Comparison of ENCODE assay signal across 29 cellular contexts in genomic region chr1:93689521-93690223, GRCh38. TPM values are rescaled to one million over a fixed set of nuclear protein-coding genes. Genes with fewer than 3 reads are reported as not detected.
A peak's percentile ranks its signal among the peaks of the same experiment; 100 is the strongest.
DNase-seq lines count a peak whose midpoint lies in the region; ATAC-seq and TF ChIP-seq lines count a peak whose summit lies in the region.
"Had no signal": no experiment of that assay in that cellular context is flagged by ENCODE, and none has a peak within 500 bp of the region (broad histone marks: within the 10 kb centered on the region; RNA-seq: fewer than 3 reads in every experiment).

No MANE protein-coding gene starts in this region.

- no peak for ATAC-seq in RWPE2 (ENCODE audit: low read depth)
- ATAC-seq in HG02885 (IDR thresholded peaks at IDR 0.05; ENCODE audit: poor library complexity, unreplicated experiment): no peak
- no peak for ATAC-seq in HG03097 (IDR thresholded peaks at IDR 0.05; ENCODE audit: low FRiP score, unreplicated experiment)
- no peak for ATAC-seq in CD4-positive, alpha-beta T cell (ENCODE audit: poor library complexity)
- ATAC-seq: activated naive CD4-positive, alpha-beta T cell treated with anti-CD3 and anti-CD28 coated beads, Interleukin-2, amount 50 U/mL, for 72 hours; foreskin keratinocyte; heart right ventricle; lower lobe of right lung; mucosa of descending colon; natural killer cell; stimulated activated effector memory CD8-positive, alpha-beta T cell treated with anti-CD3 and anti-CD28 coated beads, Interleukin-12 subunit alpha, Interleukin-12 subunit beta, amount 100 ng/mL, for 72 hours; T-helper 17 cell had no signal

- H3F3A ChIP-seq in DOHH2 (ENCODE audit: control insufficient read depth, insufficient read depth) (peaks cover 40% of the 10 kb centered on the region), neural progenitor cell (ENCODE audit: low read depth) (peaks cover 11% of the 10 kb centered on the region)

- no peaks in the 10 kb centered on the region for H3K27me3 Mint-ChIP-seq in IgD-negative memory B cell
- peaks cover 8% of the 10 kb centered on the region for H3K27me3 Mint-ChIP-seq in neural progenitor cell (ENCODE audit: insufficient read depth, low read depth)
- H3K27me3 Mint-ChIP-seq in CD4-positive, alpha-beta T cell: peaks cover 7% of the 10 kb centered on the region

- H3K27ac ChIP-seq in DOHH2 (ENCODE audit: low read depth, low read length) (peak overlapping the region; percentile 87), RWPE2 (ENCODE audit: poor library complexity, severe bottlenecking) (peak overlapping the region; percentile 99), neural progenitor cell (no peak overlapping the region)
- no peak overlapping the region for H3K27ac ChIP-seq in CD4-positive, alpha-beta T cell (ENCODE audit: low read depth, low read length)
- H3K27ac ChIP-seq: esophagus squamous epithelium, foreskin keratinocyte, heart right ventricle, lower lobe of right lung, RWPE1 had no signal

- H3K9me3 ChIP-seq in DOHH2 (ENCODE audit: control insufficient read depth, insufficient read depth, low read length) (no peaks in the 10 kb centered on the region), RWPE2 (ENCODE audit: severe bottlenecking) (no peaks in the 10 kb centered on the region), neural progenitor cell (ENCODE audit: low read depth) (no peaks in the 10 kb centered on the region)
- no peaks in the 10 kb centered on the region for H3K9me3 ChIP-seq in CD4-positive, alpha-beta T cell (ENCODE audit: control insufficient read depth, low read length)
- H3K9me3 ChIP-seq: esophagus squamous epithelium, heart right ventricle, lower lobe of right lung, mucosa of descending colon had no signal

- H3K27ac Mint-ChIP-seq in IgD-negative memory B cell (no peak overlapping the region), neural progenitor cell (peak overlapping the region; percentile 48)
- no peak overlapping the region for H3K27ac Mint-ChIP-seq in CD4-positive, alpha-beta T cell
- H3K27ac Mint-ChIP-seq: activated CD4-positive, alpha-beta memory T cell treated with anti-CD3 and anti-CD28 coated beads, Interleukin-2, amount 10 ng/mL, durations not matched to agents 7 days and 5 days; activated naive CD4-positive, alpha-beta T cell treated with anti-CD3 and anti-CD28 coated beads, Interleukin-2, amount 50 U/mL, for 72 hours; activated T-helper 2 cell treated with anti-CD3 and anti-CD28 coated beads, Interferon-gamma antibody, Interleukin-2, Interleukin-4, amounts not matched to agents 10 μg/mL and 5 μg/mL and 100 μg/mL, durations not matched to agents 14 hours and 24 hours and 36 hours; natural killer cell; stimulated activated effector memory CD8-positive, alpha-beta T cell treated with anti-CD3 and anti-CD28 coated beads, Interleukin-12 subunit alpha, Interleukin-12 subunit beta, amount 100 ng/mL, for 72 hours; T-helper 17 cell had no signal

- H3K79me2 ChIP-seq in DOHH2 (ENCODE audit: control insufficient read depth, low read length) (peaks cover 18% of the 10 kb centered on the region), neural progenitor cell (ENCODE audit: low read depth) (no peaks in the 10 kb centered on the region)

- H3K4me1 ChIP-seq in DOHH2 (ENCODE audit: control insufficient read depth, low read length): peaks cover 100% of the 10 kb centered on the region
- H3K4me1 ChIP-seq in RWPE2 (ENCODE audit: insufficient read depth, poor library complexity, severe bottlenecking): peaks cover 38% of the 10 kb centered on the region
- H3K4me1 ChIP-seq in neural progenitor cell: peaks cover 15% of the 10 kb centered on the region

- H3K9ac ChIP-seq in neural progenitor cell: no peak overlapping the region

- no peaks in the 10 kb centered on the region for H4K20me1 ChIP-seq in DOHH2 (ENCODE audit: control insufficient read depth, insufficient read depth, low read depth, low read length)
- H4K20me1 ChIP-seq in neural progenitor cell (ENCODE audit: low read depth): no peaks in the 10 kb centered on the region

- H3K4me1 Mint-ChIP-seq in IgD-negative memory B cell: peaks cover 56 to 58% (median 56%) of the 10 kb centered on the region in 3 donors
- H3K4me1 Mint-ChIP-seq in neural progenitor cell: peaks cover 50% of the 10 kb centered on the region
- no peaks in the 10 kb centered on the region for H3K4me1 Mint-ChIP-seq in CD4-positive, alpha-beta T cell (ENCODE audit: low read depth)
- H3K4me1 Mint-ChIP-seq: natural killer cell had no signal

- H2AFZ ChIP-seq in neural progenitor cell (replicated peaks): no peak overlapping the region

- TF ChIP-seq CTCF in DOHH2 (IDR thresholded peaks at IDR 0.05; ENCODE audit: low read depth, low read length, poor library complexity, severe bottlenecking) (no peak), RWPE2 (IDR thresholded peaks at IDR 0.05; ENCODE audit: poor library complexity, severe bottlenecking) (no peak), neural progenitor cell (IDR thresholded peaks at IDR 0.05) (no peak)
- no peak for TF ChIP-seq CTCF in CD4-positive, alpha-beta T cell (IDR thresholded peaks at IDR 0.05)

- H3K9me3 Mint-ChIP-seq in IgD-negative memory B cell (no peaks in the 10 kb centered on the region), neural progenitor cell (no peaks in the 10 kb centered on the region)
- no peaks in the 10 kb centered on the region for H3K9me3 Mint-ChIP-seq in CD4-positive, alpha-beta T cell
- H3K9me3 Mint-ChIP-seq: activated CD4-positive, alpha-beta memory T cell treated with anti-CD3 and anti-CD28 coated beads, Interleukin-2, amount 10 ng/mL, durations not matched to agents 7 days and 5 days; activated naive CD4-positive, alpha-beta T cell treated with anti-CD3 and anti-CD28 coated beads, Interleukin-2, amount 50 U/mL, for 72 hours; activated T-helper 2 cell treated with anti-CD3 and anti-CD28 coated beads, Interferon-gamma antibody, Interleukin-2, Interleukin-4, amounts not matched to agents 10 μg/mL and 5 μg/mL and 100 μg/mL, durations not matched to agents 14 hours and 24 hours and 36 hours; natural killer cell; stimulated activated effector memory CD8-positive, alpha-beta T cell treated with anti-CD3 and anti-CD28 coated beads, Interleukin-12 subunit alpha, Interleukin-12 subunit beta, amount 100 ng/mL, for 72 hours had no signal

- H3K4me2 ChIP-seq in DOHH2 (ENCODE audit: low read length): peak overlapping the region; percentile 76
- no peak overlapping the region for H3K4me2 ChIP-seq in neural progenitor cell

- H3K36me3 ChIP-seq in DOHH2 (ENCODE audit: control insufficient read depth, low read length) (peaks cover 3% of the 10 kb centered on the region; the same call in 1 of the 2 replicates), RWPE2 (ENCODE audit: low read depth) (no peaks in the 10 kb centered on the region), neural progenitor cell (no peaks in the 10 kb centered on the region)
- H3K36me3 ChIP-seq: esophagus squamous epithelium, heart right ventricle, lower lobe of right lung had no signal

- H3K27me3 ChIP-seq in DOHH2 (ENCODE audit: control insufficient read depth, low read length) (no peaks in the 10 kb centered on the region), RWPE2 (ENCODE audit: insufficient read depth, poor library complexity, severe bottlenecking) (no peaks in the 10 kb centered on the region), neural progenitor cell (peaks cover under 1% of the 10 kb centered on the region)
- no peaks in the 10 kb centered on the region for H3K27me3 ChIP-seq in CD4-positive, alpha-beta T cell (ENCODE audit: control insufficient read depth, insufficient read depth, low read length)
- H3K27me3 ChIP-seq: esophagus squamous epithelium, foreskin keratinocyte, heart right ventricle had no signal

- POLR2A ChIA-PET in CD4-positive, alpha-beta T cell (lab: Charles Lee): no interaction called here

- H3K36me3 Mint-ChIP-seq in IgD-negative memory B cell (peaks cover 2% of the 10 kb centered on the region), neural progenitor cell (no peaks in the 10 kb centered on the region)
- no peaks in the 10 kb centered on the region for H3K36me3 Mint-ChIP-seq in CD4-positive, alpha-beta T cell (ENCODE audit: low read depth)
- H3K36me3 Mint-ChIP-seq: activated naive CD4-positive, alpha-beta T cell treated with anti-CD3 and anti-CD28 coated beads, Interleukin-2, amount 50 U/mL, for 72 hours; natural killer cell; stimulated activated effector memory CD8-positive, alpha-beta T cell treated with anti-CD3 and anti-CD28 coated beads, Interleukin-12 subunit alpha, Interleukin-12 subunit beta, amount 100 ng/mL, for 72 hours had no signal

- intact Hi-C loops in CD4-positive, alpha-beta T cell (cut with DNase I, micrococcal nuclease): no loop called here

- DNase-seq in RWPE2 (ENCODE audit: low spot score) (no peak), neural progenitor cell (ENCODE audit: low spot score) (no peak), NCI-H2196 treated with DMSO at 0.1 percent for 48 hours (lab: John Stamatoyannopoulos, UW; ENCODE audit: unreplicated experiment) (no peak)
- DNase-seq in CD4-positive, alpha-beta T cell: no peak
- DNase-seq: activated CD4-positive, alpha-beta memory T cell treated with anti-CD3 and anti-CD28 coated beads, Interleukin-2, amount 10 ng/mL, durations not matched to agents 7 days and 5 days; activated CD4-positive, alpha-beta T cell treated with anti-CD3 and anti-CD28 coated beads for 1 hour; amygdala; C1 segment of cervical spinal cord; esophagus squamous epithelium; foreskin keratinocyte; GF-D8; heart right ventricle; lower lobe of right lung; mucosa of descending colon; natural killer cell; NCI-H1417 treated with DMSO at 0.1 percent for 48 hours; NCI-H2081; NCI-H345; NCI-H748 treated with DMSO at 0.1 percent for 48 hours; substantia nigra; T-helper 17 cell had no signal

- peak overlapping the region; percentile 54 for H3K4me3 ChIP-seq in DOHH2 (ENCODE audit: low read length)
- H3K4me3 ChIP-seq in RWPE2 (ENCODE audit: severe bottlenecking): no peak overlapping the region
- no peak overlapping the region for H3K4me3 ChIP-seq in neural progenitor cell
- H3K4me3 ChIP-seq: esophagus squamous epithelium, heart right ventricle, lower lobe of right lung, mucosa of descending colon had no signal

- H3K9me2 ChIP-seq in DOHH2 (replicated peaks; ENCODE audit: control insufficient read depth, low read length): no peaks in the 10 kb centered on the region

- H3K4me3 Mint-ChIP-seq in IgD-negative memory B cell: peak overlapping the region in 3 of 4 donors; percentile 2 to 47 (median 13)
- no peak overlapping the region for H3K4me3 Mint-ChIP-seq in neural progenitor cell
- no peak overlapping the region for H3K4me3 Mint-ChIP-seq in CD4-positive, alpha-beta T cell
- H3K4me3 Mint-ChIP-seq: activated CD4-positive, alpha-beta memory T cell treated with anti-CD3 and anti-CD28 coated beads, Interleukin-2, amount 10 ng/mL, durations not matched to agents 7 days and 5 days; natural killer cell; stimulated activated effector memory CD8-positive, alpha-beta T cell treated with anti-CD3 and anti-CD28 coated beads, Interleukin-12 subunit alpha, Interleukin-12 subunit beta, amount 100 ng/mL, for 72 hours; T-helper 17 cell had no signal

- CTCF ChIA-PET in CD4-positive, alpha-beta T cell (lab: Charles Lee): interaction anchor here (0.7 kb wide), 1 partner anchor 155 kb away, joined by 3 read pairs; no protein-coding TSS in a partner anchor

RNA-seq across cellular contexts. Expression of gene BCAR3, which starts 8.0 kb away (rescaled TPM):
- 2.7 TPM for polyA plus RNA-seq in IgD-negative memory B cell
- 11.7 and 12.4 TPM in 2 replicates for total RNA-seq in neural progenitor cell (ENCODE audit: low replicate concordance)
- total RNA-seq in CD4-positive, alpha-beta T cell: under 1 TPM; 0.47 to 0.92 TPM

Comparison
In these comparisons a context has a peak if more than half of its experiments do, and no peak if none do; other contexts are left out.
1. H3K27ac ChIP-seq: peak in DOHH2 (single experiment) and RWPE2 (single experiment); none in neural progenitor cell (single experiment) and CD4-positive, alpha-beta T cell (single experiment).
2. H3K4me3 Mint-ChIP-seq: peak in IgD-negative memory B cell (3 of 4); none in neural progenitor cell (single experiment) and CD4-positive, alpha-beta T cell (single experiment).